In the genomic region with DNA sequence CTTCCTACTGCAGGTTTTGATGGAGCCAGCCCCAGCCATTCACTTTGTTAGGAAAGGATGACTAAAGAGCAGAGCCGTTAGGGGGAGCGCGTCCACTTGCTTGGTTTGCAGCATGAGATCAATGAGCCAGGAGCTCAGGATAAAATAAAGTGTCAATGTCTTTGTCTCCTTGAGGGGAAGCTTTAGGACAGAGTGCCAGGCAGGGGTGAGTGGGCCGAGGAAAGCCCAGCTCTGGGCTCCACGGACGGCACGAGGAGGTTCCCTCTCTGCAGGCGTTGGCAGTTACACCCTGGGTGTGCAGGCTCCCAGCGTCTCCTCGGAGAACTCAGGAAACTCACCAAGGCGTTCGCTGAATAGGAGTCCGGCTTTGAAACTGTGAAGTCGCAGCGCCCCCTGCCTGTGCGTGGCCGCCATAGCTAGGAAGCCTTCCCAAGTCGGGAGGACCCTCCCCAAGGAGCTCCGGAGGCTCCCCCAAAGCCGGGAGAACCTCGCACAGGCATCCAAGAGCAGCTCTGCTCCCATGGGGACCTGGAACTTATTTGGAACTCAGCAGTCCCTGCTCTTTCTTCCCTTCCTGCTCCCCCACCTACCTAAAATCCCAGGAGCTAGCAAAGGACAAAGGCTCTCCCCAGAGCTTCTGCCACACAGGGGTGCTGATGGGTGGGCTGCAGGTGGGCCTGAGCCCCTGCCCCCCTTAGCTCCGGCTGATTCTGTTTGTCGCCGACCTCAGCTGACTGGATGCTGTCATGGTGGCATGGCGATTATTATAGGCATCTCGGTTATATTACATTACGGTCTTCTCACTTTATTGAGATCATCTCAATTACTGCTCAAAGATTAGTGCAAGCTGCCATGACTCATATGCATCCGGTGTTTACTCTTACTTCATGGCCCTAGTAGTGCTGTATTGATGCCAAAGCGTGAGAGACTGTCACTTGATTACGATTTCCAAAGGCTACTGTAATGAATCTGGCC, we compare ENCODE assay signal across 8 cellular contexts. TPM values are rescaled to one million over a fixed set of nuclear protein-coding genes. Genes with fewer than 3 reads are reported as not detected.
DNase-seq lines count a peak whose midpoint lies in the region; ATAC-seq and TF ChIP-seq lines count a peak whose summit lies in the region.

No MANE protein-coding gene starts in this region.

- no peak overlapping the region for H3K14ac ChIP-seq in trophoblast cell (ENCODE audit: low read length)

- H3K4me1 ChIP-seq in trophoblast cell (ENCODE audit: control insufficient read depth in 1 of 2, insufficient read depth in 2 of 2, low read length in 2 of 2) (no peaks in the 10 kb centered on the region), tibial nerve (peaks cover 0 to 21% (median 0%) of the 10 kb centered on the region in 4 donors)

- H2AK5ac ChIP-seq in trophoblast cell (ENCODE audit: low read length) = no peak overlapping the region

- H3K9me3 ChIP-seq in SK-N-MC (ENCODE audit: low read depth, low read length) (no peaks in the 10 kb centered on the region), trophoblast cell (ENCODE audit: insufficient read depth, low read depth, low read length) (no peaks in the 10 kb centered on the region), tibial nerve (no peaks in the 10 kb centered on the region)

- peak overlapping the region; percentile 14 for H3K4me3 Mint-ChIP-seq in activated naive CD8-positive, alpha-beta T cell treated with anti-CD3 and anti-CD28 coated beads for 36 hours

- no peak for TF ChIP-seq EP300 in tibial nerve (IDR thresholded peaks at IDR 0.05)

- H3K27ac Mint-ChIP-seq in activated naive CD8-positive, alpha-beta T cell treated with anti-CD3 and anti-CD28 coated beads for 36 hours = no peak overlapping the region

- no peak overlapping the region for H2BK12ac ChIP-seq in trophoblast cell (ENCODE audit: low read length)

- no peak overlapping the region for H4K12ac ChIP-seq in trophoblast cell (ENCODE audit: low read depth, low read length)

- H3K27ac ChIP-seq in SK-N-MC = no peak overlapping the region
- H3K27ac ChIP-seq in trophoblast cell (ENCODE audit: low read depth, low read length) = no peak overlapping the region
- H3K27ac ChIP-seq in tibial nerve = no peak overlapping the region

- H3K27me3 Mint-ChIP-seq in activated naive CD8-positive, alpha-beta T cell treated with anti-CD3 and anti-CD28 coated beads for 36 hours = peaks cover 87% of the 10 kb centered on the region

- H3K79me2 ChIP-seq in trophoblast cell (ENCODE audit: control insufficient read depth, insufficient read depth, low read length, poor library complexity) = no peaks in the 10 kb centered on the region

- ATAC-seq in Right ventricle myocardium superior (ENCODE audit: poor library complexity) (peak; percentile 95), HG03520 (IDR thresholded peaks at IDR 0.05; ENCODE audit: unreplicated experiment) (no peak)

- H3K36me3 Mint-ChIP-seq in activated naive CD8-positive, alpha-beta T cell treated with anti-CD3 and anti-CD28 coated beads for 36 hours = no peaks in the 10 kb centered on the region

- no peak overlapping the region for H3K18ac ChIP-seq in trophoblast cell (ENCODE audit: low read length)

- H3K23ac ChIP-seq in trophoblast cell (ENCODE audit: low read length) = no peak overlapping the region

- DNase-seq in MV-4-11 (lab: John Stamatoyannopoulos, UW) = peak; percentile 73
- peak; percentile 65 for DNase-seq in SK-N-MC (ENCODE audit: low read depth, low spot score)
- peak; percentile 63 for DNase-seq in activated naive CD8-positive, alpha-beta T cell treated with anti-CD3 and anti-CD28 coated beads for 36 hours
- peak; percentile 87 for DNase-seq in Right ventricle myocardium superior
- DNase-seq in trophoblast cell = peak; percentile 67 to 91
- peak; percentile 60 to 77 for DNase-seq in tibial nerve (ENCODE audit: low spot score in 2 of 2)

- no peak overlapping the region for H2BK5ac ChIP-seq in trophoblast cell (ENCODE audit: low read depth, low read length, poor library complexity)

- no peak overlapping the region for H2BK120ac ChIP-seq in trophoblast cell (ENCODE audit: insufficient read depth, low read length, poor library complexity)

- no CpG with 5 or more reads among the region's 30 CpGs for WGBS in trophoblast cell (ENCODE audit: extremely low coverage, insufficient coverage, insufficient read length)
- 13 to 15% methylated on average over 25 to 30 of the region's 30 CpGs for WGBS in tibial nerve, 2 donors

- no peaks in the 10 kb centered on the region for H3K9me3 Mint-ChIP-seq in activated naive CD8-positive, alpha-beta T cell treated with anti-CD3 and anti-CD28 coated beads for 36 hours

- no peak overlapping the region for H4K8ac ChIP-seq in trophoblast cell (ENCODE audit: low read depth, low read length)

- H3K4me3 ChIP-seq in SK-N-MC (peak overlapping the region; percentile 67), trophoblast cell (ENCODE audit: low read depth, low read length) (no peak overlapping the region), tibial nerve (peak overlapping the region in 1 of 4 donors; percentile 34)

- TF ChIP-seq CTCF in GM12872 (IDR thresholded peaks at IDR 0.05; ENCODE audit: insufficient read depth, low read depth, low read length) (peak; percentile 95), tibial nerve (IDR thresholded peaks at IDR 0.05) (peak; percentile 81 to 94 (median 92))

- H3K27me3 ChIP-seq in trophoblast cell (ENCODE audit: insufficient read depth, low read length) (peaks cover 23% of the 10 kb centered on the region), tibial nerve (peaks cover 0 to 71% of the 10 kb centered on the region in 2 donors)

- no peaks in the 10 kb centered on the region for H3K4me1 Mint-ChIP-seq in activated naive CD8-positive, alpha-beta T cell treated with anti-CD3 and anti-CD28 coated beads for 36 hours

- peak overlapping the region; percentile 62 for H3K4me2 ChIP-seq in trophoblast cell (ENCODE audit: low read length)

- H3K79me1 ChIP-seq in trophoblast cell (ENCODE audit: low read length) = no peaks in the 10 kb centered on the region

- no peak overlapping the region for H4K91ac ChIP-seq in trophoblast cell (ENCODE audit: low read depth, low read length)

- TF ChIP-seq POLR2A in tibial nerve (IDR thresholded peaks at IDR 0.05) = no peak

- H3K4ac ChIP-seq in trophoblast cell (ENCODE audit: low read depth, low read length) = no peak overlapping the region

- no peaks in the 10 kb centered on the region for H3K36me3 ChIP-seq in SK-N-MC (ENCODE audit: insufficient read depth, low read length)
- H3K36me3 ChIP-seq in trophoblast cell (ENCODE audit: control insufficient read depth in 1 of 2, insufficient read depth in 2 of 2, low read length in 2 of 2) = no peaks in the 10 kb centered on the region
- no peaks in the 10 kb centered on the region for H3K36me3 ChIP-seq in tibial nerve

- no peak overlapping the region for H2AFZ ChIP-seq in trophoblast cell (ENCODE audit: insufficient read depth, low read length, poor library complexity)

- intact Hi-C loops in Right ventricle myocardium superior (cut with DNase I) = loop anchor here (2.0 kb wide), 2 partner anchors 452 to 464 kb away; no protein-coding TSS in a partner anchor

- H3K9ac ChIP-seq in SK-N-MC (ENCODE audit: insufficient read length) (no peak overlapping the region), trophoblast cell (ENCODE audit: low read length) (no peak overlapping the region)

RNA-seq across cellular contexts. Expression of a gene that starts 34.4 kb away (rescaled TPM):
- total RNA-seq in activated naive CD8-positive, alpha-beta T cell treated with anti-CD3 and anti-CD28 coated beads for 36 hours = not detected
- total RNA-seq in Right ventricle myocardium superior = not detected
- 0.03 TPM in 1 of 2 replicates, not detected in the other for polyA plus RNA-seq in trophoblast cell (2013)
- not detected for total RNA-seq in tibial nerve
